24 cellular contexts compared by ENCODE assay signal in genomic region chr19:38378866-38379265, GRCh38. TPM values are rescaled to one million over a fixed set of nuclear protein-coding genes. Genes with fewer than 3 reads are reported as not detected.
"Had no signal": no experiment of that assay in that cellular context is flagged by ENCODE, and none has a peak within 500 bp of the region (broad histone marks: within the 10 kb centered on the region; RNA-seq: fewer than 3 reads in every experiment).

No MANE protein-coding gene starts in this region.

- H3K27ac ChIP-seq: brain microvascular endothelial cell had no signal

- H3K27me3 Mint-ChIP-seq: activated CD4-positive, alpha-beta memory T cell treated with anti-CD3 and anti-CD28 coated beads for 36 hours; activated CD4-positive, alpha-beta T cell treated with anti-CD3 and anti-CD28 coated beads, Interleukin-2, amount 10 ng/mL, durations not matched to agents 7 days and 5 days; activated naive CD4-positive, alpha-beta T cell treated with anti-CD3 and anti-CD28 coated beads, Interleukin-2, amount 10 ng/mL, durations not matched to agents 7 days and 5 days; activated T-helper 17 cell treated with anti-CD3 and anti-CD28 coated beads, Interleukin-2, amount 50 U/mL, for 72 hours had no signal

- DNase-seq: activated CD4-positive, alpha-beta memory T cell treated with anti-CD3 and anti-CD28 coated beads for 36 hours; activated CD4-positive, alpha-beta T cell treated with anti-CD3 and anti-CD28 coated beads, Interleukin-2, amount 10 ng/mL, durations not matched to agents 7 days and 5 days; activated CD4-positive, CD25-positive, alpha-beta regulatory T cell; activated CD8-positive, alpha-beta memory T cell treated with anti-CD3 and anti-CD28 coated beads for 24 hours; activated gamma-delta T cell; activated naive CD4-positive, alpha-beta T cell treated with anti-CD3 and anti-CD28 coated beads, Interleukin-2, amount 10 ng/mL, durations not matched to agents 7 days and 5 days; activated naive CD8-positive, alpha-beta T cell treated with anti-CD3 and anti-CD28 coated beads for 36 hours; activated T-cell treated with anti-CD3 and anti-CD28 coated beads for 4 hours; activated T-cell treated with anti-CD3 and anti-CD28 coated beads, Interleukin-2, amount 50 U/mL, for 48 hours; brain microvascular endothelial cell; cerebellar nuclear complex; MG63; NCI-H1105; NCI-H1436; NCI-H1694 treated with DMSO at 0.1 percent for 48 hours; NCI-H2029 treated with DMSO at 0.1 percent for 48 hours; NCI-H345; NCI-H524; PC-3; SHP77 treated with DMSO at 0.1 percent for 48 hours; T-helper 9 cell had no signal

- H3K27ac Mint-ChIP-seq: activated CD4-positive, alpha-beta T cell treated with anti-CD3 and anti-CD28 coated beads, Interleukin-2, amount 10 ng/mL, durations not matched to agents 7 days and 5 days; activated naive CD4-positive, alpha-beta T cell treated with anti-CD3 and anti-CD28 coated beads, Interleukin-2, amount 10 ng/mL, durations not matched to agents 7 days and 5 days; activated naive CD8-positive, alpha-beta T cell treated with anti-CD3 and anti-CD28 coated beads for 36 hours; activated T-helper 17 cell treated with anti-CD3 and anti-CD28 coated beads, Interleukin-2, amount 50 U/mL, for 72 hours; T-helper 1 cell treated with Interleukin-12 subunit alpha and Interleukin-12 subunit beta and Interleukin-4 antibody, amounts not matched to agents 30 μg/mL and 1 μg/mL, for 36 hours had no signal

- H3K9me3 Mint-ChIP-seq: activated CD4-positive, alpha-beta memory T cell treated with anti-CD3 and anti-CD28 coated beads for 36 hours; activated CD4-positive, alpha-beta T cell treated with anti-CD3 and anti-CD28 coated beads, Interleukin-2, amount 10 ng/mL, durations not matched to agents 7 days and 5 days; activated naive CD4-positive, alpha-beta T cell treated with anti-CD3 and anti-CD28 coated beads, Interleukin-2, amount 10 ng/mL, durations not matched to agents 7 days and 5 days; activated naive CD8-positive, alpha-beta T cell treated with anti-CD3 and anti-CD28 coated beads for 36 hours; activated T-helper 17 cell treated with anti-CD3 and anti-CD28 coated beads, Interleukin-2, amount 50 U/mL, for 72 hours; T-helper 1 cell treated with Interleukin-12 subunit alpha and Interleukin-12 subunit beta and Interleukin-4 antibody, amounts not matched to agents 30 μg/mL and 1 μg/mL, for 36 hours had no signal

- H3K4me3 Mint-ChIP-seq: activated CD4-positive, alpha-beta memory T cell treated with anti-CD3 and anti-CD28 coated beads for 36 hours; activated CD4-positive, alpha-beta T cell treated with anti-CD3 and anti-CD28 coated beads, Interleukin-2, amount 10 ng/mL, durations not matched to agents 7 days and 5 days; activated naive CD4-positive, alpha-beta T cell treated with anti-CD3 and anti-CD28 coated beads, Interleukin-2, amount 10 ng/mL, durations not matched to agents 7 days and 5 days; activated naive CD8-positive, alpha-beta T cell treated with anti-CD3 and anti-CD28 coated beads for 36 hours; activated T-helper 17 cell treated with anti-CD3 and anti-CD28 coated beads, Interleukin-2, amount 50 U/mL, for 72 hours; T-helper 1 cell treated with Interleukin-12 subunit alpha and Interleukin-12 subunit beta and Interleukin-4 antibody, amounts not matched to agents 30 μg/mL and 1 μg/mL, for 36 hours had no signal

RNA-seq across cellular contexts. Expression of gene GGN, which starts 9.0 kb away (rescaled TPM):
- total RNA-seq: activated CD4-positive, alpha-beta T cell treated with anti-CD3 and anti-CD28 coated beads, Interleukin-2, amount 10 ng/mL, durations not matched to agents 7 days and 5 days; SK-MEL-5 had no signal
